ENCODE assay signal across 13 cellular contexts in the genomic region with DNA sequence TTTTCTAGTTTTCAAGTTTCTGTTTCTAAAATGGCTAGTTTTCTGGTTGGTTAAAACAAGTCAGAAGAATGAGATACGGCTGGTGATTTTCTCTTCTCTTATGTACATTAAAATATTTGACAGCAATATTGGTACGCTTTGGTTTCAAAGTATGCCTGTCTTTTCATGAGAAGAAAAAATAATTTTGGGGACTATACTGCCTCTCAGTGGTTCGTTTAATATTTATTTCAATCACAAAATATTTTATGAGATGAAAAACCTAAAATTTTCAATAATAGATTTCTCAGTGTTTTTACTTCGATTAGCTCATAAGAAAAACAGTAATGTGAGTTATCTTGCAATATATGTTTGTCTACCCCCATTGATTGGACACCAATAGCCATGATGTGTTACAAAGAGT.
A peak's percentile ranks its signal among the peaks of the same experiment; 100 is the strongest.
DNase-seq lines count a peak whose midpoint lies in the region; ATAC-seq and TF ChIP-seq lines count a peak whose summit lies in the region.
"Had no signal": no experiment of that assay in that cellular context is flagged by ENCODE, and none has a peak within 500 bp of the region (broad histone marks: within the 10 kb centered on the region; RNA-seq: fewer than 3 reads in every experiment).

No MANE protein-coding gene starts in this region.

- TF ChIP-seq CTCF in fibroblast of mammary gland (conservative IDR thresholded peaks at IDR 0.05; ENCODE audit: control insufficient read depth, insufficient read depth, low read depth, low read length), result no peak

- no peak overlapping the region for H3K4me3 ChIP-seq in fibroblast of mammary gland (ENCODE audit: control insufficient read depth, low read depth, low read length)

- ATAC-seq in GM21576 (IDR thresholded peaks at IDR 0.05; ENCODE audit: unreplicated experiment), result no peak
- ATAC-seq: sciatic nerve had no signal

- DNase-seq in NCI-H2107 treated with DMSO at 0.1 percent for 48 hours (lab: John Stamatoyannopoulos, UW; ENCODE audit: unreplicated experiment) (peak; percentile 6), NCI-H2107 (lab: John Stamatoyannopoulos, UW) (no peak), OCI-M1 (lab: John Stamatoyannopoulos, UW) (peak; percentile 49), fibroblast of mammary gland (ENCODE audit: low read depth) (peak; percentile 24), smooth muscle cell of the brain vasculature (ENCODE audit: low read depth, low spot score) (peak; percentile 13), GM19240 (ENCODE audit: insufficient read length, low spot score) (no peak), cerebellum (ENCODE audit: low spot score) (no peak)
- DNase-seq: activated CD4-positive, alpha-beta T cell treated with anti-CD3 and anti-CD28 coated beads, Interleukin-2, amount 50 U/mL, for 4 hours; activated naive CD4-positive, alpha-beta T cell; DMS79 treated with DMSO at 0.1 percent for 48 hours; NCI-H1048 had no signal

Comparison
In these comparisons a context has a peak if more than half of its experiments do, and no peak if none do; other contexts are left out.
1. DNase-seq: peak in NCI-H2107 treated with DMSO at 0.1 percent for 48 hours (single experiment), OCI-M1 (single experiment), fibroblast of mammary gland (single experiment) and smooth muscle cell of the brain vasculature (single experiment); none in NCI-H2107 (single experiment), GM19240 (single experiment) and cerebellum (single experiment).